In genomic region chr2:155867564-155867963, GRCh38 we compare ENCODE assay signal across 8 cellular contexts.
"Had no signal": no experiment of that assay in that cellular context is flagged by ENCODE, and none has a peak within 500 bp of the region (broad histone marks: within the 10 kb centered on the region; RNA-seq: fewer than 3 reads in every experiment).

No MANE protein-coding gene starts in this region.

- ATAC-seq: K562 had no signal

- H3K4me3 ChIP-seq: K562 had no signal

- H3K4me3 Mint-ChIP-seq: IgD-negative memory B cell had no signal

- FAIRE-seq: HTR-8/SVneo had no signal

- H3K4me2 ChIP-seq: KMS-11 had no signal

- H3K4me1 Mint-ChIP-seq: IgD-negative memory B cell had no signal

- H3K36me3 Mint-ChIP-seq: IgD-negative memory B cell had no signal

- H3K27me3 Mint-ChIP-seq: IgD-negative memory B cell had no signal

- DNase-seq: IMR-90, KBM-7, KG1 had no signal

- H3K9ac ChIP-seq: KMS-11 had no signal

- H3K27ac ChIP-seq: HL-60, KMS-11 had no signal

- H3K27ac Mint-ChIP-seq: IgD-negative memory B cell had no signal
